Comparison of ENCODE assay signal across 26 cellular contexts in genomic region chr21:31456201-31456600, GRCh38.
"Had no signal": no experiment of that assay in that cellular context is flagged by ENCODE, and none has a peak within 500 bp of the region (broad histone marks: within the 10 kb centered on the region; RNA-seq: fewer than 3 reads in every experiment).

No MANE protein-coding gene starts in this region.

- DNase-seq: activated B cell treated with CpG ODN at 0.5 μM for 24 hours; activated CD4-positive, alpha-beta memory T cell treated with anti-CD3 and anti-CD28 coated beads, Interleukin-2, amount 10 ng/mL, durations not matched to agents 7 days and 5 days; activated CD4-positive, alpha-beta T cell treated with anti-CD3 and anti-CD28 coated beads for 1 hour; activated CD4-positive, alpha-beta T cell treated with anti-CD3 and anti-CD28 coated beads for 36 hours; activated CD4-positive, alpha-beta T cell treated with anti-CD3 and anti-CD28 coated beads for 48 hours; activated CD4-positive, alpha-beta T cell treated with anti-CD3 and anti-CD28 coated beads, Interleukin-2, amount 10 ng/mL, durations not matched to agents 7 days and 5 days; activated CD4-positive, alpha-beta T cell treated with anti-CD3 and anti-CD28 coated beads, Interleukin-2, amount 50 U/mL, for 48 hours; activated CD8-positive, alpha-beta memory T cell treated with anti-CD3 and anti-CD28 coated beads for 24 hours; activated CD8-positive, alpha-beta memory T cell treated with anti-CD3 and anti-CD28 coated beads, Interleukin-2, amount 10 ng/mL, durations not matched to agents 7 days and 5 days; activated CD8-positive, alpha-beta memory T cell treated with anti-CD3 and anti-CD28 coated beads, Interleukin-2, amount 50 U/mL, for 48 hours; activated CD8-positive, alpha-beta T cell treated with anti-CD3 and anti-CD28 coated beads, Interleukin-2, amount 10 ng/mL, durations not matched to agents 7 days and 5 days; activated gamma-delta T cell; activated naive CD4-positive, alpha-beta T cell treated with anti-CD3 and anti-CD28 coated beads, Interleukin-2, amount 10 ng/mL, durations not matched to agents 7 days and 5 days; activated naive CD4-positive, alpha-beta T cell treated with Interleukin-2 at 50 U/mL for 16 hours; activated naive CD8-positive, alpha-beta T cell treated with anti-CD3 and anti-CD28 coated beads, Interleukin-2, amount 10 ng/mL, durations not matched to agents 7 days and 5 days; activated naive CD8-positive, alpha-beta T cell treated with anti-CD3 and anti-CD28 coated beads, Interleukin-2, amount 50 U/mL, for 24 hours; activated T-cell treated with anti-CD3 and anti-CD28 coated beads, Interleukin-2, amount 50 U/mL, for 24 hours; activated T-cell treated with anti-CD3 and anti-CD28 coated beads, Interleukin-2, amount 50 U/mL, for 48 hours; aorta; body of pancreas; brain microvascular endothelial cell; central memory CD4-positive, alpha-beta T cell; colonic mucosa; T-helper 1 cell; T-helper 2 cell; T-helper 9 cell had no signal

- ATAC-seq: activated CD4-positive, alpha-beta T cell treated with anti-CD3 and anti-CD28 coated beads for 36 hours; activated CD8-positive, alpha-beta memory T cell treated with anti-CD3 and anti-CD28 coated beads, Interleukin-2, amount 10 ng/mL, durations not matched to agents 7 days and 5 days; activated CD8-positive, alpha-beta T cell treated with anti-CD3 and anti-CD28 coated beads, Interleukin-2, amount 10 ng/mL, durations not matched to agents 7 days and 5 days; activated naive CD8-positive, alpha-beta T cell treated with anti-CD3 and anti-CD28 coated beads, Interleukin-2, amount 50 U/mL, for 24 hours; body of pancreas had no signal
